Comparison of ENCODE assay signal across 15 cellular contexts in the genomic region with DNA sequence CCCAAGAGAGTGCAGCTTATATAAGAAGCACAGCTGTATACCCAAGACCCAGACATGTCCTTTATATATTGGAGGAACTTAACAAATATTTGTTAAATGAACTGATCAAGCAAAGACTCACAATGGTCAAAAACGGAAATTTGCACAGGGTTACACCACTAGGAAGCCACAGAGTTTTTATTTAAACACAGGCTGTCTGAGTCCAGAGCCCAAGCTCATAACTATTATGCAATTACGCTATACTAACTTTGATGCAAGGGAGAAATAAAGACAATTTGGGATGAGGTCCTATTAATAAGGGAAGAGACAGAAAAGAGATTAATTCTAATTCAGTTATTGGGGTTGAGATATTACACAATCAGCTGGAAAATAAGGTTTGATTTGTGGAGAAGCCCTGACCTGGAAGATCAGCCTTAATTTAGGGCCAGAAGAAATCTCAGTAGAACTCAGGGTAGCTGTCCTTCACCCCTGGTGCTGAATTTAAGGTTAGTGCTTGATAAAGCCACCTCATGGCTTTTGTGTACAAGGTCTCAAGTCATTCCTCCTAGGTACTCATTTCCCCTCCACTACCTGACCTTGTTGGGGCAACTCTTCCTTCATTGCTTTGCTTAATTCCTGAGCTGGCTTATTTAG. TPM values are rescaled to one million over a fixed set of nuclear protein-coding genes. Genes with fewer than 3 reads are reported as not detected.
DNase-seq lines count a peak whose midpoint lies in the region; ATAC-seq and TF ChIP-seq lines count a peak whose summit lies in the region.
"Had no signal": no experiment of that assay in that cellular context is flagged by ENCODE, and none has a peak within 500 bp of the region (broad histone marks: within the 10 kb centered on the region; RNA-seq: fewer than 3 reads in every experiment).

No MANE protein-coding gene starts in this region.

- no peaks in the 10 kb centered on the region for H3K9me2 ChIP-seq in GM23338 (ENCODE audit: insufficient read depth)

- peak; percentile 23 for DNase-seq in A673 (ENCODE audit: low spot score)
- DNase-seq in GM23338 (ENCODE audit: low spot score): peak; percentile 67
- peak; percentile 45 for DNase-seq in RKO (ENCODE audit: low spot score)
- peak; percentile 54 for DNase-seq in epithelial cell of esophagus (ENCODE audit: low read depth)
- DNase-seq in SKM-1 (lab: John Stamatoyannopoulos, UW; ENCODE audit: unreplicated experiment): no peak
- DNase-seq: C1 segment of cervical spinal cord, kidney, naive B cell, NCI-H1694, NCI-H774 had no signal

- H3F3A ChIP-seq in GM23338 (replicated peaks; ENCODE audit: low read depth): no peaks in the 10 kb centered on the region

- POLR2A ChIA-PET in A673 (lab: Charles Lee; ENCODE audit: low non-redundant PET): no interaction called here

- H3K27me3 Mint-ChIP-seq in GM23338 (ENCODE audit: insufficient read depth, low read depth, poor library complexity): no peaks in the 10 kb centered on the region

- H3K27ac Mint-ChIP-seq in GM23338: no peak overlapping the region
- H3K27ac Mint-ChIP-seq: activated naive CD8-positive, alpha-beta T cell; naive B cell had no signal

- TF ChIP-seq CTCF in A673 (conservative IDR thresholded peaks at IDR 0.05; ENCODE audit: low read depth, low read length) (no peak), GM23338 (conservative IDR thresholded peaks at IDR 0.05; ENCODE audit: low read depth in 2 of 2) (no peak), epithelial cell of esophagus (IDR thresholded peaks at IDR 0.05; ENCODE audit: insufficient read depth, low read depth, low read length, missing control alignments) (no peak)

- no peaks in the 10 kb centered on the region for H3K79me2 ChIP-seq in GM23338 (replicated peaks; ENCODE audit: insufficient read depth)

- no peaks in the 10 kb centered on the region for H4K20me1 ChIP-seq in GM23338 (replicated peaks; ENCODE audit: insufficient read depth)

- H3K4me3 ChIP-seq in A673 (ENCODE audit: low read depth, low read length, poor library complexity, severe bottlenecking) (no peak overlapping the region), GM23338 (no peak overlapping the region), epithelial cell of esophagus (ENCODE audit: low read length) (no peak overlapping the region)
- H3K4me3 ChIP-seq: right atrium auricular region had no signal

- H3K4me1 Mint-ChIP-seq in GM23338: no peaks in the 10 kb centered on the region; the same call in 2 of the 3 replicates
- H3K4me1 Mint-ChIP-seq: naive B cell had no signal

- no peaks in the 10 kb centered on the region for H3K9me3 ChIP-seq in A673 (ENCODE audit: low read depth, low read length, poor library complexity, severe bottlenecking)
- H3K9me3 ChIP-seq: right atrium auricular region had no signal

- ATAC-seq in GM23338: no peak; the same call in 2 of the 3 replicates
- no peak for ATAC-seq in GM21390 (IDR thresholded peaks at IDR 0.05; ENCODE audit: unreplicated experiment)
- ATAC-seq in HG03025 (IDR thresholded peaks at IDR 0.05; ENCODE audit: low FRiP score, unreplicated experiment): no peak
- no peak for ATAC-seq in GM18861 (IDR thresholded peaks at IDR 0.05; ENCODE audit: unreplicated experiment)

- H3K36me3 Mint-ChIP-seq in GM23338 (ENCODE audit: low read depth): no peaks in the 10 kb centered on the region
- H3K36me3 Mint-ChIP-seq: activated naive CD8-positive, alpha-beta T cell; naive B cell had no signal

- BruUV-seq in A673 (replicated peaks; lab: Mats Ljungman, UMichigan): no TSS peak

- no peak overlapping the region for H3K4me2 ChIP-seq in GM23338

- no peak overlapping the region for H3K27ac ChIP-seq in A673 (ENCODE audit: low read depth, low read length, poor library complexity, severe bottlenecking)
- no peak overlapping the region for H3K27ac ChIP-seq in GM23338 (ENCODE audit: low read depth)
- H3K27ac ChIP-seq: right atrium auricular region had no signal

- H3K27me3 ChIP-seq in A673 (replicated peaks; ENCODE audit: insufficient read depth, low read depth, low read length, poor library complexity) (no peaks in the 10 kb centered on the region), GM23338 (ENCODE audit: insufficient read depth) (no peaks in the 10 kb centered on the region)
- H3K27me3 ChIP-seq: right atrium auricular region had no signal

- CTCF ChIA-PET in A673 (lab: Charles Lee): interaction anchor here (0.5 kb wide), 1 partner anchor 501 kb away, joined by 5 read pairs; no protein-coding TSS in a partner anchor

- H3K36me3 ChIP-seq in A673 (ENCODE audit: insufficient read depth, low read length, poor library complexity, severe bottlenecking) (no peaks in the 10 kb centered on the region), GM23338 (ENCODE audit: insufficient read depth) (no peaks in the 10 kb centered on the region)
- H3K36me3 ChIP-seq: right atrium auricular region had no signal

- intact Hi-C loops in A673 (cut with micrococcal nuclease; ENCODE audit: unreplicated experiment): no loop called here

- H3K9me3 Mint-ChIP-seq in GM23338: no peaks in the 10 kb centered on the region

- H3K4me3 Mint-ChIP-seq in GM23338: no peak overlapping the region
- H3K4me3 Mint-ChIP-seq: activated naive CD8-positive, alpha-beta T cell; naive B cell had no signal

- H3K4me1 ChIP-seq in A673 (ENCODE audit: insufficient read depth, low read length, poor library complexity, severe bottlenecking) (no peaks in the 10 kb centered on the region), GM23338 (ENCODE audit: insufficient read depth) (no peaks in the 10 kb centered on the region)
- H3K4me1 ChIP-seq: right atrium auricular region had no signal

- no peak overlapping the region for H2AFZ ChIP-seq in GM23338

TF ChIP-seq in GM23338, 12 proteins besides CTCF, POLR2A, EP300 and RAD21 (continues in another document):
- TF ChIP-seq ZNF114 (CRISPR knock-in tag; IDR thresholded peaks at IDR 0.05) (no peak), STAT1 (IDR thresholded peaks at IDR 0.05; ENCODE audit: unreplicated experiment) (no peak), EZH2phosphoT487 (IDR thresholded peaks at IDR 0.05; ENCODE audit: unreplicated experiment) (no peak), POLR2AphosphoS5 (IDR thresholded peaks at IDR 0.05; ENCODE audit: low read depth) (no peak)
- TF ChIP-seq, protein P1, sequence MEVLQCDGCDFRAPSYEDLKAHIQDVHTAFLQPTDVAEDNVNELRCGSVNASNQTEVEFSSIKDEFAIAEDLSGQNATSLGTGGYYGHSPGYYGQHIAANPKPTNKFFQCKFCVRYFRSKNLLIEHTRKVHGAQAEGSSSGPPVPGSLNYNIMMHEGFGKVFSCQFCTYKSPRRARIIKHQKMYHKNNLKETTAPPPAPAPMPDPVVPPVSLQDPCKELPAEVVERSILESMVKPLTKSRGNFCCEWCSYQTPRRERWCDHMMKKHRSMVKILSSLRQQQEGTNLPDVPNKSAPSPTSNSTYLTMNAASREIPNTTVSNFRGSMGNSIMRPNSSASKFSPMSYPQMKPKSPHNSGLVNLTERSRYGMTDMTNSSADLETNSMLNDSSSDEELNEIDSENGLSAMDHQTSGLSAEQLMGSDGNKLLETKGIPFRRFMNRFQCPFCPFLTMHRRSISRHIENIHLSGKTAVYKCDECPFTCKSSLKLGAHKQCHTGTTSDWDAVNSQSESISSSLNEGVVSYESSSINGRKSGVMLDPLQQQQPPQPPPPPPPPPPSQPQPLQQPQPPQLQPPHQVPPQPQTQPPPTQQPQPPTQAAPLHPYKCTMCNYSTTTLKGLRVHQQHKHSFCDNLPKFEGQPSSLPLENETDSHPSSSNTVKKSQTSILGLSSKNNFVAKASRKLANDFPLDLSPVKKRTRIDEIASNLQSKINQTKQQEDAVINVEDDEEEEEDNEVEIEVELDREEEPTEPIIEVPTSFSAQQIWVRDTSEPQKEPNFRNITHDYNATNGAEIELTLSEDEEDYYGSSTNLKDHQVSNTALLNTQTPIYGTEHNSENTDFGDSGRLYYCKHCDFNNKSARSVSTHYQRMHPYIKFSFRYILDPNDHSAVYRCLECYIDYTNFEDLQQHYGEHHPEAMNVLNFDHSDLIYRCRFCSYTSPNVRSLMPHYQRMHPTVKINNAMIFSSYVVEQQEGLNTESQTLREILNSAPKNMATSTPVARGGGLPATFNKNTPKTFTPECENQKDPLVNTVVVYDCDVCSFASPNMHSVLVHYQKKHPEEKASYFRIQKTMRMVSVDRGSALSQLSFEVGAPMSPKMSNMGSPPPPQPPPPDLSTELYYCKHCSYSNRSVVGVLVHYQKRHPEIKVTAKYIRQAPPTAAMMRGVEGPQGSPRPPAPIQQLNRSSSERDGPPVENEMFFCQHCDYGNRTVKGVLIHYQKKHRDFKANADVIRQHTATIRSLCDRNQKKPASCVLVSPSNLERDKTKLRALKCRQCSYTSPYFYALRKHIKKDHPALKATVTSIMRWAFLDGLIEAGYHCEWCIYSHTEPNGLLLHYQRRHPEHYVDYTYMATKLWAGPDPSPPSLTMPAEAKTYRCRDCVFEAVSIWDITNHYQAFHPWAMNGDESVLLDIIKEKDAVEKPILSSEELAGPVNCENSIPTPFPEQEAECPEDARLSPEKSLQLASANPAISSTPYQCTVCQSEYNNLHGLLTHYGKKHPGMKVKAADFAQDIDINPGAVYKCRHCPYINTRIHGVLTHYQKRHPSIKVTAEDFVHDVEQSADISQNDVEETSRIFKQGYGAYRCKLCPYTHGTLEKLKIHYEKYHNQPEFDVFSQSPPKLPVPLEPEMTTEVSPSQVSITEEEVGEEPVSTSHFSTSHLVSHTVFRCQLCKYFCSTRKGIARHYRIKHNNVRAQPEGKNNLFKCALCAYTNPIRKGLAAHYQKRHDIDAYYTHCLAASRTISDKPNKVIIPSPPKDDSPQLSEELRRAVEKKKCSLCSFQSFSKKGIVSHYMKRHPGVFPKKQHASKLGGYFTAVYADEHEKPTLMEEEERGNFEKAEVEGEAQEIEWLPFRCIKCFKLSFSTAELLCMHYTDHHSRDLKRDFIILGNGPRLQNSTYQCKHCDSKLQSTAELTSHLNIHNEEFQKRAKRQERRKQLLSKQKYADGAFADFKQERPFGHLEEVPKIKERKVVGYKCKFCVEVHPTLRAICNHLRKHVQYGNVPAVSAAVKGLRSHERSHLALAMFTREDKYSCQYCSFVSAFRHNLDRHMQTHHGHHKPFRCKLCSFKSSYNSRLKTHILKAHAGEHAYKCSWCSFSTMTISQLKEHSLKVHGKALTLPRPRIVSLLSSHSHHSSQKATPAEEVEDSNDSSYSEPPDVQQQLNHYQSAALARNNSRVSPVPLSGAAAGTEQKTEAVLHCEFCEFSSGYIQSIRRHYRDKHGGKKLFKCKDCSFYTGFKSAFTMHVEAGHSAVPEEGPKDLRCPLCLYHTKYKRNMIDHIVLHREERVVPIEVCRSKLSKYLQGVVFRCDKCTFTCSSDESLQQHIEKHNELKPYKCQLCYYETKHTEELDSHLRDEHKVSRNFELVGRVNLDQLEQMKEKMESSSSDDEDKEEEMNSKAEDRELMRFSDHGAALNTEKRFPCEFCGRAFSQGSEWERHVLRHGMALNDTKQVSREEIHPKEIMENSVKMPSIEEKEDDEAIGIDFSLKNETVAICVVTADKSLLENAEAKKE (CRISPR knock-in tag; IDR thresholded peaks at IDR 0.05): peak; percentile 61; the same call in 1 of the 2 replicates

RNA-seq across cellular contexts. Expression of a gene that starts 10.5 kb away (rescaled TPM):
- 4.4 and 4.5 TPM in 2 replicates for total RNA-seq in A673 (2021)
- 15.2 and 19.1 TPM in 2 replicates for total RNA-seq in GM23338 (2014; rRNA removed; shearing (Covaris generic))
- polyA plus RNA-seq in GM23338 (2016; fragmentation: Nextera tagmentation; extraction: Ambion mirVana): 7.9 and 12.4 TPM in 2 replicates

RNA-seq across cellular contexts. Expression of a gene that starts 26.6 kb away (rescaled TPM):
- total RNA-seq in A673 (2021): not detected in 2 replicates
- total RNA-seq in GM23338 (2014; rRNA removed; shearing (Covaris generic)): 0.45 TPM in 1 of 2 replicates, not detected in the other
- 0.32 TPM in 1 of 2 replicates, not detected in the other for polyA plus RNA-seq in GM23338 (2016; fragmentation: Nextera tagmentation; extraction: Ambion mirVana)
- total RNA-seq: kidney, right atrium auricular region had no signal
